Comparison of ENCODE assay signal across 20 cellular contexts in genomic region chr2:129705105-129705504, GRCh38.
DNase-seq lines count a peak whose midpoint lies in the region; ATAC-seq and TF ChIP-seq lines count a peak whose summit lies in the region.
"Had no signal": no experiment of that assay in that cellular context is flagged by ENCODE, and none has a peak within 500 bp of the region (broad histone marks: within the 10 kb centered on the region; RNA-seq: fewer than 3 reads in every experiment).

No MANE protein-coding gene starts in this region.

- no peak overlapping the region for H3K4me2 ChIP-seq in GM23338
- H3K4me2 ChIP-seq in neuronal stem cell (ENCODE audit: insufficient read depth, low read length, poor library complexity, severe bottlenecking) = no peak overlapping the region
- H3K4me2 ChIP-seq in Karpas-422 (ENCODE audit: low read depth, low read length, poor library complexity, severe bottlenecking) = no peak overlapping the region
- H3K4me2 ChIP-seq: BLaER1 treated with 17β-estradiol and CSF1 and Interleukin-3, amounts not matched to agents 10 nM and 100 nM had no signal

- no peak overlapping the region for H3K4me3 ChIP-seq in GM23338
- no peak overlapping the region for H3K4me3 ChIP-seq in neuronal stem cell (ENCODE audit: low read length in 2 of 2)
- no peak overlapping the region for H3K4me3 ChIP-seq in Karpas-422 (ENCODE audit: low read length)
- H3K4me3 ChIP-seq: BLaER1 treated with 17β-estradiol and CSF1 and Interleukin-3, amounts not matched to agents 10 nM and 100 nM had no signal

- no peak overlapping the region for H2AK5ac ChIP-seq in neuronal stem cell (ENCODE audit: low read depth, low read length)

- no peak overlapping the region for H3K4me3 Mint-ChIP-seq in activated CD4-positive, alpha-beta memory T cell treated with anti-CD3 and anti-CD28 coated beads, Interleukin-2, amount 10 ng/mL, durations not matched to agents 7 days and 5 days
- H3K4me3 Mint-ChIP-seq in activated CD4-positive, alpha-beta memory T cell treated with anti-CD3 and anti-CD28 coated beads for 36 hours = no peak overlapping the region
- H3K4me3 Mint-ChIP-seq in GM23338 (no peak overlapping the region), WTC11 (no peak overlapping the region)
- H3K4me3 Mint-ChIP-seq: B cell; CD4-positive, alpha-beta T cell; CD8-positive, alpha-beta T cell had no signal

- H3K23ac ChIP-seq in neuronal stem cell (ENCODE audit: low read depth, low read length, poor library complexity) = no peak overlapping the region

- no peaks in the 10 kb centered on the region for H3K9me3 Mint-ChIP-seq in activated CD4-positive, alpha-beta memory T cell treated with anti-CD3 and anti-CD28 coated beads, Interleukin-2, amount 10 ng/mL, durations not matched to agents 7 days and 5 days
- H3K9me3 Mint-ChIP-seq in activated CD4-positive, alpha-beta memory T cell treated with anti-CD3 and anti-CD28 coated beads for 36 hours = no peaks in the 10 kb centered on the region
- H3K9me3 Mint-ChIP-seq in GM23338 = no peaks in the 10 kb centered on the region
- H3K9me3 Mint-ChIP-seq in WTC11 = peaks cover 4% of the 10 kb centered on the region; the same call in 1 of the 2 replicates
- H3K9me3 Mint-ChIP-seq: CD4-positive, alpha-beta T cell; CD8-positive, alpha-beta T cell had no signal

- H3K14ac ChIP-seq in neuronal stem cell (ENCODE audit: low read length) = no peak overlapping the region

- no CpG with 5 or more reads among the region's 6 CpGs for WGBS in neuronal stem cell (ENCODE audit: extremely low coverage in 2 of 2, insufficient read length in 2 of 2, insufficient replicate concordance in 1 of 2), 2 donors

- no peaks in the 10 kb centered on the region for H3K4me1 Mint-ChIP-seq in activated CD4-positive, alpha-beta memory T cell treated with anti-CD3 and anti-CD28 coated beads, Interleukin-2, amount 10 ng/mL, durations not matched to agents 7 days and 5 days
- H3K4me1 Mint-ChIP-seq in activated CD4-positive, alpha-beta memory T cell treated with anti-CD3 and anti-CD28 coated beads for 36 hours (ENCODE audit: low read depth) = no peaks in the 10 kb centered on the region
- H3K4me1 Mint-ChIP-seq in GM23338 = peaks cover 18% of the 10 kb centered on the region
- peaks cover 24% of the 10 kb centered on the region for H3K4me1 Mint-ChIP-seq in WTC11
- H3K4me1 Mint-ChIP-seq: B cell had no signal

- H3K27ac ChIP-seq in GM23338 (ENCODE audit: low read depth) (no peak overlapping the region), neuronal stem cell (replicated peaks; ENCODE audit: low read length) (no peak overlapping the region), Karpas-422 (ENCODE audit: low read length) (no peak overlapping the region)
- H3K27ac ChIP-seq: BLaER1 treated with 17β-estradiol and CSF1 and Interleukin-3, amounts not matched to agents 10 nM and 100 nM; C4-2B had no signal

- H2BK12ac ChIP-seq in neuronal stem cell (ENCODE audit: low read length) = no peak overlapping the region

- H4K91ac ChIP-seq in neuronal stem cell (ENCODE audit: low read depth, low read length, poor library complexity) = no peak overlapping the region

- POLR2A ChIA-PET in activated CD4-positive, alpha-beta memory T cell treated with anti-CD3 and anti-CD28 coated beads, Interleukin-2, amount 10 ng/mL, durations not matched to agents 7 days and 5 days (lab: Charles Lee) = no interaction called here
- POLR2A ChIA-PET in activated CD4-positive, alpha-beta memory T cell treated with anti-CD3 and anti-CD28 coated beads for 36 hours (lab: Charles Lee) = no interaction called here
- POLR2A ChIA-PET in WTC11 (lab: Charles Lee) = no interaction called here

- H4K8ac ChIP-seq in neuronal stem cell (ENCODE audit: low read depth, low read length) = no peak overlapping the region

- no peaks in the 10 kb centered on the region for H3K79me1 ChIP-seq in neuronal stem cell (ENCODE audit: low read depth, low read length)

- no peak; the same call in 2 of the 3 replicates for ATAC-seq in GM23338
- ATAC-seq in WTC11 = peak; percentile 23; the same call in 1 of the 2 replicates
- ATAC-seq: CD8-positive, alpha-beta T cell had no signal

- no peak overlapping the region for H2BK120ac ChIP-seq in neuronal stem cell (ENCODE audit: low read depth, low read length)

- H3K36me3 Mint-ChIP-seq in activated CD4-positive, alpha-beta memory T cell treated with anti-CD3 and anti-CD28 coated beads, Interleukin-2, amount 10 ng/mL, durations not matched to agents 7 days and 5 days (ENCODE audit: low read depth) = no peaks in the 10 kb centered on the region
- no peaks in the 10 kb centered on the region for H3K36me3 Mint-ChIP-seq in activated CD4-positive, alpha-beta memory T cell treated with anti-CD3 and anti-CD28 coated beads for 36 hours
- no peaks in the 10 kb centered on the region for H3K36me3 Mint-ChIP-seq in GM23338 (ENCODE audit: low read depth)
- no peaks in the 10 kb centered on the region for H3K36me3 Mint-ChIP-seq in WTC11
- H3K36me3 Mint-ChIP-seq: CD8-positive, alpha-beta T cell had no signal

- H3K4me1 ChIP-seq in GM23338 (ENCODE audit: insufficient read depth) = no peaks in the 10 kb centered on the region; the same call in 1 of the 2 replicates
- peaks cover 0 to 1% of the 10 kb centered on the region in 2 donors for H3K4me1 ChIP-seq in neuronal stem cell (ENCODE audit: control insufficient read depth in 2 of 2, insufficient read depth in 1 of 2, low read depth in 1 of 2, low read length in 2 of 2)
- H3K4me1 ChIP-seq in Karpas-422 (ENCODE audit: low read length) = peaks cover 41% of the 10 kb centered on the region

- no peak overlapping the region for H2BK15ac ChIP-seq in neuronal stem cell (ENCODE audit: low read length)

- H3K36me3 ChIP-seq in GM23338 (ENCODE audit: insufficient read depth) (no peaks in the 10 kb centered on the region), neuronal stem cell (replicated peaks in 1 of 2; ENCODE audit: control insufficient read depth in 2 of 2, insufficient read depth in 2 of 2, low read length in 2 of 2) (no peaks in the 10 kb centered on the region), Karpas-422 (ENCODE audit: insufficient read depth, low read length) (no peaks in the 10 kb centered on the region)
- H3K36me3 ChIP-seq: BLaER1 treated with 17β-estradiol and CSF1 and Interleukin-3, amounts not matched to agents 10 nM and 100 nM had no signal

- CTCF ChIA-PET in activated CD4-positive, alpha-beta memory T cell treated with anti-CD3 and anti-CD28 coated beads, Interleukin-2, amount 10 ng/mL, durations not matched to agents 7 days and 5 days (lab: Charles Lee) = no interaction called here
- CTCF ChIA-PET in activated CD4-positive, alpha-beta memory T cell treated with anti-CD3 and anti-CD28 coated beads for 36 hours (lab: Charles Lee) = no interaction called here
- CTCF ChIA-PET in WTC11 (lab: Charles Lee) = interaction anchor here (0.5 kb wide), 1 partner anchor 16 kb away, joined by 7 read pairs; no protein-coding TSS in a partner anchor

- H3K9me3 ChIP-seq in neuronal stem cell (replicated peaks in 1 of 2; ENCODE audit: control insufficient read depth in 2 of 2, insufficient read depth in 1 of 2, low read depth in 1 of 2, low read length in 2 of 2) (no peaks in the 10 kb centered on the region), Karpas-422 (ENCODE audit: low read length) (no peaks in the 10 kb centered on the region)

- intact Hi-C loops in activated CD4-positive, alpha-beta memory T cell treated with anti-CD3 and anti-CD28 coated beads for 36 hours (cut with micrococcal nuclease) = no loop called here

- H3K79me2 ChIP-seq in GM23338 (replicated peaks; ENCODE audit: insufficient read depth) (no peaks in the 10 kb centered on the region), Karpas-422 (ENCODE audit: low read length) (no peaks in the 10 kb centered on the region)

- H3K9me2 ChIP-seq in GM23338 (ENCODE audit: insufficient read depth) (no peaks in the 10 kb centered on the region; the same call in 1 of the 2 replicates), Karpas-422 (replicated peaks; ENCODE audit: insufficient read depth, low read length) (no peaks in the 10 kb centered on the region)

- no peaks in the 10 kb centered on the region for H3K27me3 Mint-ChIP-seq in activated CD4-positive, alpha-beta memory T cell treated with anti-CD3 and anti-CD28 coated beads, Interleukin-2, amount 10 ng/mL, durations not matched to agents 7 days and 5 days
- H3K27me3 Mint-ChIP-seq in activated CD4-positive, alpha-beta memory T cell treated with anti-CD3 and anti-CD28 coated beads for 36 hours = no peaks in the 10 kb centered on the region
- H3K27me3 Mint-ChIP-seq in GM23338 (ENCODE audit: insufficient read depth, low read depth, poor library complexity) (peaks cover 4% of the 10 kb centered on the region), WTC11 (ENCODE audit: low read depth) (no peaks in the 10 kb centered on the region)

- TF ChIP-seq CTCF in GM23338 (conservative IDR thresholded peaks at IDR 0.05; ENCODE audit: low read depth in 2 of 2) (no peak), WTC11 (IDR thresholded peaks at IDR 0.05) (no peak)

- H4K20me1 ChIP-seq in GM23338 (replicated peaks; ENCODE audit: insufficient read depth) (no peaks in the 10 kb centered on the region), Karpas-422 (ENCODE audit: insufficient read depth, low read depth, low read length) (no peaks in the 10 kb centered on the region)
- H4K20me1 ChIP-seq: BLaER1 treated with 17β-estradiol and CSF1 and Interleukin-3, amounts not matched to agents 10 nM and 100 nM had no signal

- no peaks in the 10 kb centered on the region for H3K27me3 ChIP-seq in GM23338 (ENCODE audit: insufficient read depth)
- H3K27me3 ChIP-seq in neuronal stem cell (ENCODE audit: control insufficient read depth in 3 of 3, insufficient read depth in 3 of 3, low read depth in 1 of 3, low read length in 3 of 3) = no peaks in the 10 kb centered on the region
- no peaks in the 10 kb centered on the region for H3K27me3 ChIP-seq in Karpas-422 (ENCODE audit: low read length)
- H3K27me3 ChIP-seq: BLaER1 treated with 17β-estradiol and CSF1 and Interleukin-3, amounts not matched to agents 10 nM and 100 nM had no signal

- DNase-seq in activated CD4-positive, alpha-beta memory T cell treated with anti-CD3 and anti-CD28 coated beads, Interleukin-2, amount 10 ng/mL, durations not matched to agents 7 days and 5 days = peak; percentile 7
- no peak for DNase-seq in activated CD4-positive, alpha-beta memory T cell treated with anti-CD3 and anti-CD28 coated beads for 36 hours
- DNase-seq in GM23338 (ENCODE audit: low spot score) (peak; percentile 14), WTC11 (ENCODE audit: low spot score) (no peak), neuronal stem cell (ENCODE audit: low spot score) (no peak), AG20443 (ENCODE audit: low spot score) (no peak), Karpas-422 (no peak), middle frontal gyrus (ENCODE audit: extremely low spot score, low spot score) (no peak)
- DNase-seq: 8988T; ACHN; AML-193; Caco-2; Calu3; CD4-positive, alpha-beta T cell; CD8-positive, alpha-beta T cell; DMS79 treated with DMSO at 0.1 percent for 48 hours; GF-D8 had no signal

- peak overlapping the region; percentile 46 for H3K18ac ChIP-seq in neuronal stem cell (ENCODE audit: low read length)

- H3K4ac ChIP-seq in neuronal stem cell (ENCODE audit: low read length) = no peak overlapping the region

- no peak overlapping the region for H3K9ac ChIP-seq in neuronal stem cell (ENCODE audit: low read depth, low read length, poor library complexity)
- no peak overlapping the region for H3K9ac ChIP-seq in Karpas-422 (ENCODE audit: low read length)
- H3K9ac ChIP-seq: BLaER1 treated with 17β-estradiol and CSF1 and Interleukin-3, amounts not matched to agents 10 nM and 100 nM had no signal

- no peaks in the 10 kb centered on the region for H3F3A ChIP-seq in GM23338 (replicated peaks; ENCODE audit: low read depth)

- H2AFZ ChIP-seq in GM23338 = no peak overlapping the region
- no peak overlapping the region for H2AFZ ChIP-seq in neuronal stem cell (ENCODE audit: low read length)
- no peak overlapping the region for H2AFZ ChIP-seq in Karpas-422 (ENCODE audit: low read length)

- H2BK5ac ChIP-seq in neuronal stem cell (ENCODE audit: low read length) = no peak overlapping the region

- no peak overlapping the region for H3K27ac Mint-ChIP-seq in activated CD4-positive, alpha-beta memory T cell treated with anti-CD3 and anti-CD28 coated beads, Interleukin-2, amount 10 ng/mL, durations not matched to agents 7 days and 5 days
- H3K27ac Mint-ChIP-seq in activated CD4-positive, alpha-beta memory T cell treated with anti-CD3 and anti-CD28 coated beads for 36 hours = no peak overlapping the region
- H3K27ac Mint-ChIP-seq in GM23338 (no peak overlapping the region), WTC11 (no peak overlapping the region)
- H3K27ac Mint-ChIP-seq: B cell; CD4-positive, alpha-beta T cell; CD8-positive, alpha-beta T cell had no signal

Comparison
In these comparisons a context has a peak if more than half of its experiments do, and no peak if none do; other contexts are left out.
1. DNase-seq: peak in activated CD4-positive, alpha-beta memory T cell treated with anti-CD3 and anti-CD28 coated beads, Interleukin-2, amount 10 ng/mL, durations not matched to agents 7 days and 5 days (single experiment) and GM23338 (single experiment); none in activated CD4-positive, alpha-beta memory T cell treated with anti-CD3 and anti-CD28 coated beads for 36 hours (single experiment), WTC11 (single experiment), neuronal stem cell (single experiment), AG20443 (single experiment), Karpas-422 (single experiment) and middle frontal gyrus (single experiment).